12 cellular contexts compared by ENCODE assay signal in the genomic region with DNA sequence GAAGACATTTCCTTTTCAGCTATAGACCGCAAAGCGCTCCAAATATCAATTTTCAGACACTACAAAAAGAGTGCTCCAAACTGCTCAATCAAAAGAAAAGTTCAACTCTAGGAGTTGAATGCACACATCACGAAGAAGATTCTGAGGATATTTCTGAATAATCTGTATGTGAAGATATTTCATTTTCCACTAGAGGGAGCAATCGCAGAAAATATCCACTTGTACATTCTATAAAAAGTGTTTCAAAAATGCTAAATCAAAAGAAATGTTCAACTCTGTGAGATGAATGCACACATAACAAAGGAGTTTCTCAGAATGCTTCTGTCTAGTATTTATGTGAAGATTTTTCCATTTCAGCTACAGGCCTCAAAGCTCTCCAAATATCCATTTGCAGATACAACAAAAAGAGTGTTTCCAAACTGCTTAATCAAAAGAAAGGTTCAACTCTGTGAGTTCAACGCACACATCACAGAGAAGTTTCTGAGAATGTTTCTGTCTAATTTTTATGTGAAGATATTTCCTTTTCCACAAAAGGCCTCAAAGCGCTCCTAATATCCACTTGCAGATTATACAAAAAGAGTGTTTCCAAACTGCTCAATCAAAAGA.
DNase-seq lines count a peak whose midpoint lies in the region; ATAC-seq and TF ChIP-seq lines count a peak whose summit lies in the region.
"Had no signal": no experiment of that assay in that cellular context is flagged by ENCODE, and none has a peak within 500 bp of the region (broad histone marks: within the 10 kb centered on the region; RNA-seq: fewer than 3 reads in every experiment).

No MANE protein-coding gene starts in this region.

- no peaks in the 10 kb centered on the region for H3K27me3 ChIP-seq in DND-41 (ENCODE audit: insufficient read depth, low read length, poor library complexity)
- H3K27me3 ChIP-seq: adrenal gland had no signal

- no peak overlapping the region for H3K4me3 Mint-ChIP-seq in glutamatergic neuron (ENCODE audit: unreplicated experiment)

- CTCF ChIA-PET in RWPE1 (lab: Yijun Ruan, JAX) = interaction anchor here (0.6 kb wide), 1 partner anchor 87 kb away, joined by 3 read pairs; no protein-coding TSS in a partner anchor

- H2AFZ ChIP-seq in DND-41 (ENCODE audit: low read depth, low read length) = no peak overlapping the region

- H3K9ac ChIP-seq in DND-41 (ENCODE audit: low read depth, low read length) = no peak overlapping the region

- H3K27ac Mint-ChIP-seq in glutamatergic neuron (ENCODE audit: unreplicated experiment) = no peak overlapping the region

- POLR2A ChIA-PET in RWPE1 (lab: Yijun Ruan, JAX; ENCODE audit: low non-redundant PET) = no interaction called here

- no peaks in the 10 kb centered on the region for H3K4me1 ChIP-seq in DND-41 (ENCODE audit: insufficient read depth, low read length)
- H3K4me1 ChIP-seq: adrenal gland had no signal

- H3K4me3 ChIP-seq in DND-41 (ENCODE audit: low read depth in 1 of 2, low read length in 2 of 2) = no peak overlapping the region
- H3K4me3 ChIP-seq: adrenal gland, K562 had no signal

- ATAC-seq in DND-41 (ENCODE audit: insufficient read depth, low read depth) (no peak), GM18867 (IDR thresholded peaks at IDR 0.05; ENCODE audit: unreplicated experiment) (no peak)
- ATAC-seq: K562 had no signal

- DNase-seq in DND-41 = no peak
- DNase-seq in HT-29 (ENCODE audit: low spot score) = peak; percentile 18
- no peak for DNase-seq in RWPE1 (ENCODE audit: low spot score)
- no peak for DNase-seq in glutamatergic neuron
- no peak for DNase-seq in pons (ENCODE audit: low spot score)
- DNase-seq in NCI-H2227 (lab: John Stamatoyannopoulos, UW; ENCODE audit: unreplicated experiment) = no peak
- DNase-seq in superior temporal gyrus (ENCODE audit: extremely low spot score) = no peak
- DNase-seq: activated T-cell treated with anti-CD3 and anti-CD28 coated beads for 4 hours, adrenal gland, Calu3 had no signal

- no peaks in the 10 kb centered on the region for H4K20me1 ChIP-seq in DND-41 (ENCODE audit: insufficient read depth, low read length)

- no peaks in the 10 kb centered on the region for H3K79me2 ChIP-seq in DND-41 (ENCODE audit: insufficient read depth, low read length)

- H3K9me3 Mint-ChIP-seq in glutamatergic neuron (ENCODE audit: unreplicated experiment) = peaks cover 3% of the 10 kb centered on the region

- no peaks in the 10 kb centered on the region for H3K9me3 ChIP-seq in DND-41 (ENCODE audit: insufficient read depth, low read length, severe bottlenecking)
- H3K9me3 ChIP-seq: adrenal gland had no signal

- no peak overlapping the region for H3K27ac ChIP-seq in DND-41 (ENCODE audit: low read length)
- no peak overlapping the region for H3K27ac ChIP-seq in RWPE1
- H3K27ac ChIP-seq: adrenal gland had no signal

- H3K36me3 Mint-ChIP-seq in glutamatergic neuron (ENCODE audit: unreplicated experiment) = no peaks in the 10 kb centered on the region

- no peaks in the 10 kb centered on the region for H3K36me3 ChIP-seq in DND-41 (ENCODE audit: insufficient read depth, low read length)
- H3K36me3 ChIP-seq: adrenal gland had no signal

- no peaks in the 10 kb centered on the region for H3K27me3 Mint-ChIP-seq in glutamatergic neuron (ENCODE audit: unreplicated experiment)

- TF ChIP-seq CTCF in DND-41 (IDR thresholded peaks at IDR 0.05; ENCODE audit: borderline replicate concordance, extremely low read depth, low read length, poor library complexity, severe bottlenecking) (peak; percentile 30), RWPE1 (conservative IDR thresholded peaks at IDR 0.05; ENCODE audit: low read depth) (peak; percentile 42), glutamatergic neuron (IDR thresholded peaks at IDR 0.05; ENCODE audit: partially characterized antibody, unreplicated experiment) (peak; percentile 27)

- no peak overlapping the region for H3K4me2 ChIP-seq in DND-41 (ENCODE audit: insufficient read depth, low read length)

- no peaks in the 10 kb centered on the region for H3K4me1 Mint-ChIP-seq in glutamatergic neuron (ENCODE audit: low read depth, unreplicated experiment)
